ENCODE assay signal across 16 cellular contexts in the genomic region with DNA sequence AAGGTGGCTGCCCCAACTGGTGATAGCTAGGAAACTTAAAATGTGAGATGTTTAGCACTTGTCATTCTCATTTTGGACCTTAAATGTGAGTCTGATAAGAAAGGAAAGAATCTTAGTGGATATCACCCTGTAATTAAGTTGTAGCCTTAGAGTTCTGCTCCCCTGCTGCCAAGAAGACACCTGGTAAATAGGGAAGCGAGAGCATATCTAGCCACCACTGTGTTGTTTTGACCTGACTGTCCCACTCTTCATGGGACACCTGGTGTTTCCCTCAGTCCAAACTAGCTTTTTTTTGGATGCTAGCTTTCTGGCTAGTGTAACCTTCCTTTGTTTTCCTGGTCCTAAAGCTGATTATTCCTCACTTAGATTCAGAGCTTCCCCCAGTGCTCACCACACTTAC.
DNase-seq lines count a peak whose midpoint lies in the region; ATAC-seq and TF ChIP-seq lines count a peak whose summit lies in the region.
"Had no signal": no experiment of that assay in that cellular context is flagged by ENCODE, and none has a peak within 500 bp of the region (broad histone marks: within the 10 kb centered on the region; RNA-seq: fewer than 3 reads in every experiment).

No MANE protein-coding gene starts in this region.

- ATAC-seq in GM19395 (IDR thresholded peaks at IDR 0.05; ENCODE audit: unreplicated experiment), result peak; percentile 88
- peak; percentile 51 for ATAC-seq in HG02610 (IDR thresholded peaks at IDR 0.05; ENCODE audit: unreplicated experiment)
- peak; percentile 52 for ATAC-seq in HG03280 (IDR thresholded peaks at IDR 0.05; ENCODE audit: unreplicated experiment)
- ATAC-seq in stimulated activated effector memory CD8-positive, alpha-beta T cell treated with anti-CD3 and anti-CD28 coated beads, Interleukin-12 subunit alpha, Interleukin-12 subunit beta, amount 100 ng/mL, for 72 hours, result no peak
- ATAC-seq: lower lobe of right lung had no signal

- no peak for TF ChIP-seq CTCF in GM13977 (IDR thresholded peaks at IDR 0.05; ENCODE audit: extremely low read depth, insufficient read depth, missing control alignments)
- TF ChIP-seq CTCF in GM10266 (IDR thresholded peaks at IDR 0.05; ENCODE audit: control insufficient read depth, insufficient read depth, low read depth, missing control alignments), result no peak
- no peak for TF ChIP-seq CTCF in chondrocyte (IDR thresholded peaks at IDR 0.05)

- no peaks in the 10 kb centered on the region for H3K9me3 Mint-ChIP-seq in chondrocyte (ENCODE audit: low read depth)
- H3K9me3 Mint-ChIP-seq in stimulated activated effector memory CD8-positive, alpha-beta T cell treated with anti-CD3 and anti-CD28 coated beads, Interleukin-12 subunit alpha, Interleukin-12 subunit beta, amount 100 ng/mL, for 72 hours, result peaks cover 4% of the 10 kb centered on the region
- H3K9me3 Mint-ChIP-seq: CD4-positive, alpha-beta T cell had no signal

- H3K36me3 Mint-ChIP-seq in chondrocyte (ENCODE audit: low read depth), result no peaks in the 10 kb centered on the region
- H3K36me3 Mint-ChIP-seq in stimulated activated effector memory CD8-positive, alpha-beta T cell treated with anti-CD3 and anti-CD28 coated beads, Interleukin-12 subunit alpha, Interleukin-12 subunit beta, amount 100 ng/mL, for 72 hours, result no peaks in the 10 kb centered on the region

- H3K27me3 Mint-ChIP-seq in chondrocyte (ENCODE audit: low read depth), result peaks cover 3% of the 10 kb centered on the region
- H3K27me3 Mint-ChIP-seq: CD4-positive, alpha-beta T cell had no signal

- in situ Hi-C loops in GM13977 (cut with MboI; ENCODE audit: low pct_unique_long_range_greater_than_20kb, low sequenced_read_pairs, unreplicated experiment), result no loop called here

- H3K27ac Mint-ChIP-seq in chondrocyte (ENCODE audit: unreplicated experiment), result no peak overlapping the region
- H3K27ac Mint-ChIP-seq in stimulated activated effector memory CD8-positive, alpha-beta T cell treated with anti-CD3 and anti-CD28 coated beads, Interleukin-12 subunit alpha, Interleukin-12 subunit beta, amount 100 ng/mL, for 72 hours, result no peak overlapping the region
- H3K27ac Mint-ChIP-seq: CD4-positive, alpha-beta T cell had no signal

- no peak overlapping the region for H3K4me3 Mint-ChIP-seq in chondrocyte (ENCODE audit: unreplicated experiment)
- H3K4me3 Mint-ChIP-seq in stimulated activated effector memory CD8-positive, alpha-beta T cell treated with anti-CD3 and anti-CD28 coated beads, Interleukin-12 subunit alpha, Interleukin-12 subunit beta, amount 100 ng/mL, for 72 hours, result no peak overlapping the region
- H3K4me3 Mint-ChIP-seq: CD4-positive, alpha-beta T cell had no signal

- H3K4me1 Mint-ChIP-seq in chondrocyte (ENCODE audit: low read depth), result no peaks in the 10 kb centered on the region
- H3K4me1 Mint-ChIP-seq in stimulated activated effector memory CD8-positive, alpha-beta T cell treated with anti-CD3 and anti-CD28 coated beads, Interleukin-12 subunit alpha, Interleukin-12 subunit beta, amount 100 ng/mL, for 72 hours, result no peaks in the 10 kb centered on the region

- DNase-seq in GM13977 (ENCODE audit: low spot score), result no peak
- DNase-seq in GM10266 (ENCODE audit: extremely low spot score), result no peak
- no peak for DNase-seq in chondrocyte (ENCODE audit: low spot score)
- no peak for DNase-seq in stimulated activated effector memory CD8-positive, alpha-beta T cell treated with anti-CD3 and anti-CD28 coated beads, Interleukin-12 subunit alpha, Interleukin-12 subunit beta, amount 100 ng/mL, for 72 hours (ENCODE audit: low spot score in 2 of 2)
- DNase-seq: activated CD8-positive, alpha-beta memory T cell treated with anti-CD3 and anti-CD28 coated beads, Interleukin-2, amount 50 U/mL, for 4 hours; CD4-positive, alpha-beta T cell; esophagus squamous epithelium; Kasumi-1; lower lobe of right lung; NCI-H2029; NCI-H526 treated with DMSO at 0.1 percent for 48 hours; SHP77 treated with DMSO at 0.1 percent for 48 hours; WERI-Rb-1 had no signal
